Comparison of ENCODE assay signal across 1 cellular context in the genomic region with DNA sequence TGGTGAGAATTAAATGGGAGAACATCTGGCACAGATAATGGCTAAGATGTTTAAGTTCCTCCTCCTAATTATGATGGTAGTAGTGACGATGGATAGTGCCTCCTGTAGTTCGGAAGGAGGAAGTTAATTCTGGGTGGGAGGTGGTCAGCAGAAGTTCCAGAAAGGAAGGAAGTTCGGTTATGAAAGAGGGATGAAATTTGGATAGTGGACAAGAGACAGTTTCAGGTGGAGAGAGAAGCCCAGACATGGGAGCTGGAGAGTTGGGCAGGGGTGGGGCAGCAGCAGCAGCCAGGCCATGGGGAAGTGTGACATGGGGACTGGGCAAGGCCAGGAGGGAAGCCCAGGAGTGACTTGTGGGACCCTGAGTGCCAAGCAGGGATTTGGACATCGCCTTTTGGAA.
TF ChIP-seq lines count a peak whose summit lies in the region.

No MANE protein-coding gene starts in this region.

TF ChIP-seq in H1, 55 proteins besides CTCF, POLR2A, EP300 and RAD21:
- TF ChIP-seq FOSL1 (IDR thresholded peaks at IDR 0.05; ENCODE audit: insufficient read depth, low read depth, low read length) (no peak), CHD2 (IDR thresholded peaks at IDR 0.05; ENCODE audit: low read length) (no peak), RFX5 (IDR thresholded peaks at IDR 0.05; ENCODE audit: borderline replicate concordance, low read depth, low read length) (no peak), ASH2L (IDR thresholded peaks at IDR 0.05; ENCODE audit: low read length) (no peak), SAP30 (IDR thresholded peaks at IDR 0.05; ENCODE audit: insufficient read depth, insufficient replicate concordance, low read length) (no peak), RNF2 (IDR thresholded peaks at IDR 0.05; ENCODE audit: borderline replicate concordance, low read depth, low read length, missing control alignments, poor library complexity, severe bottlenecking) (no peak), BRCA1 (IDR thresholded peaks at IDR 0.05; ENCODE audit: low read depth, low read length) (no peak), ATF3 (IDR thresholded peaks at IDR 0.05; ENCODE audit: insufficient read depth, low read depth, low read length) (no peak), CHD1 (IDR thresholded peaks at IDR 0.05; ENCODE audit: low read depth, low read length) (no peak), CBX8 (IDR thresholded peaks at IDR 0.05; ENCODE audit: borderline replicate concordance, low read depth, low read length) (no peak), SP2 (IDR thresholded peaks at IDR 0.05; ENCODE audit: low read length) (no peak), MAFK (IDR thresholded peaks at IDR 0.05; ENCODE audit: low read depth, low read length) (no peak), ZNF274 (IDR thresholded peaks at IDR 0.05; ENCODE audit: borderline replicate concordance, extremely low read depth, low read length) (no peak), JUND (IDR thresholded peaks at IDR 0.05; ENCODE audit: low read length) (no peak), POLR2AphosphoS5 (IDR thresholded peaks at IDR 0.05; ENCODE audit: low read depth, low read length) (no peak), KDM4A (IDR thresholded peaks at IDR 0.05; ENCODE audit: low read depth, low read length, severe bottlenecking) (no peak), CEBPB (IDR thresholded peaks at IDR 0.05; ENCODE audit: low read depth, low read length) (no peak), TEAD4 (IDR thresholded peaks at IDR 0.05; ENCODE audit: low read depth, low read length) (no peak)
TF ChIP-seq in H1: peak in this region for 0.
